Comparison of ENCODE assay signal across 8 cellular contexts in genomic region chr14:88005050-88005481, GRCh38. TPM values are rescaled to one million over a fixed set of nuclear protein-coding genes. Genes with fewer than 3 reads are reported as not detected.
DNase-seq lines count a peak whose midpoint lies in the region; ATAC-seq, FAIRE-seq and TF ChIP-seq lines count a peak whose summit lies in the region.

GPR65 (plus strand) TSS chr14:88005135; CDS start chr14:88010848, 5,713 bp downstream.

- intact Hi-C loops in naive thymus-derived CD4-positive, alpha-beta T cell (cut with micrococcal nuclease): loop anchor here (5.0 to 10.0 kb wide), 7 partner anchors 37 to 1430 kb away; partner anchors contain the start of genes ZC3H14 (in 2 of the 2), EML5 (in 1 of the 2) and SPATA7 (in 1 of the 2)
- intact Hi-C loops in tibial artery (cut with DNase I; ENCODE audit: low total_unique reads): no loop called here

- H4K20me1 ChIP-seq in DOHH2 (ENCODE audit: control insufficient read depth, insufficient read depth, low read depth, low read length): no peaks in the 10 kb centered on the region

- H3K9me3 ChIP-seq in DOHH2 (ENCODE audit: control insufficient read depth, insufficient read depth, low read length) (no peaks in the 10 kb centered on the region), tibial artery (no peaks in the 10 kb centered on the region)
- no peaks in the 10 kb centered on the region for H3K9me3 ChIP-seq in naive thymus-derived CD4-positive, alpha-beta T cell (ENCODE audit: control insufficient read depth in 2 of 3, low read length in 3 of 3)

- H3F3A ChIP-seq in DOHH2 (ENCODE audit: control insufficient read depth, insufficient read depth): peaks cover 12% of the 10 kb centered on the region; the same call in 1 of the 2 replicates

- no peaks in the 10 kb centered on the region for H3K27me3 ChIP-seq in DOHH2 (ENCODE audit: control insufficient read depth, low read length)
- H3K27me3 ChIP-seq in naive thymus-derived CD4-positive, alpha-beta T cell (ENCODE audit: control insufficient read depth in 2 of 2, insufficient read depth in 2 of 2, low read length in 2 of 2): no peaks in the 10 kb centered on the region
- no peaks in the 10 kb centered on the region for H3K27me3 ChIP-seq in tibial artery
- no peaks in the 10 kb centered on the region for H3K27me3 ChIP-seq in H7 (ENCODE audit: control insufficient read depth, insufficient read depth, low read length)

- H3K4me2 ChIP-seq in DOHH2 (ENCODE audit: low read length): peak within 1 kb of the TSS; percentile 74

- H3K9me3 Mint-ChIP-seq in activated CD4-positive, alpha-beta T cell treated with anti-CD3 and anti-CD28 coated beads, Interleukin-2, amount 10 ng/mL, durations not matched to agents 7 days and 5 days: peaks cover 3% of the 10 kb centered on the region
- H3K9me3 Mint-ChIP-seq in naive thymus-derived CD4-positive, alpha-beta T cell: peaks cover 0 to 2% (median 0%) of the 10 kb centered on the region in 11 donors

- CTCF ChIA-PET in activated CD4-positive, alpha-beta T cell treated with anti-CD3 and anti-CD28 coated beads, Interleukin-2, amount 10 ng/mL, durations not matched to agents 7 days and 5 days (lab: Charles Lee): interaction anchor here (0.7 to 2.4 kb wide), 4 partner anchors 9 to 12 kb away, joined by 3 to 15 read pairs (median 4); partner anchors contain the start of gene GALC
- CTCF ChIA-PET in naive thymus-derived CD4-positive, alpha-beta T cell (lab: Charles Lee): interaction anchor here (3.7 kb wide), 1 partner anchor 10 kb away, joined by 19 read pairs; no protein-coding TSS in a partner anchor

- peak within 1 kb of the TSS; percentile 66 for H3K27ac ChIP-seq in DOHH2 (ENCODE audit: low read depth, low read length)
- peak within 1 kb of the TSS; percentile 81 for H3K27ac ChIP-seq in naive thymus-derived CD4-positive, alpha-beta T cell (ENCODE audit: low read depth, low read length)
- H3K27ac ChIP-seq in tibial artery: no peak within 1 kb of the TSS

- ATAC-seq in GM19351 (IDR thresholded peaks at IDR 0.05; ENCODE audit: unreplicated experiment) (peak; percentile 64), HG03354 (IDR thresholded peaks at IDR 0.05; ENCODE audit: poor library complexity, severe bottlenecking, unreplicated experiment) (peak; percentile 81)
- ATAC-seq in naive thymus-derived CD4-positive, alpha-beta T cell: peak; percentile 75

- peak within 1 kb of the TSS; percentile 90 for H3K4me3 Mint-ChIP-seq in activated CD4-positive, alpha-beta T cell treated with anti-CD3 and anti-CD28 coated beads, Interleukin-2, amount 10 ng/mL, durations not matched to agents 7 days and 5 days
- peak within 1 kb of the TSS; percentile 80 to 96 (median 90) for H3K4me3 Mint-ChIP-seq in naive thymus-derived CD4-positive, alpha-beta T cell

- H3K4me1 ChIP-seq in DOHH2 (ENCODE audit: control insufficient read depth, low read length) (peaks cover 51% of the 10 kb centered on the region), tibial artery (no peaks in the 10 kb centered on the region)
- peaks cover 17 to 27% of the 10 kb centered on the region in 2 donors for H3K4me1 ChIP-seq in naive thymus-derived CD4-positive, alpha-beta T cell (ENCODE audit: control insufficient read depth in 2 of 2, insufficient read depth in 2 of 2, low read length in 2 of 2)

- DNase-seq in activated CD4-positive, alpha-beta T cell treated with anti-CD3 and anti-CD28 coated beads, Interleukin-2, amount 10 ng/mL, durations not matched to agents 7 days and 5 days: peak; percentile 66
- peak in 7 of 9 donors; percentile 59 to 79 (median 70) for DNase-seq in naive thymus-derived CD4-positive, alpha-beta T cell
- DNase-seq in RCC 7860 (ENCODE audit: low spot score): no peak
- no peak for DNase-seq in tibial artery
- DNase-seq in H7: no peak

- H3K4me1 Mint-ChIP-seq in activated CD4-positive, alpha-beta T cell treated with anti-CD3 and anti-CD28 coated beads, Interleukin-2, amount 10 ng/mL, durations not matched to agents 7 days and 5 days: peaks cover 61% of the 10 kb centered on the region
- peaks cover 45 to 76% (median 61%) of the 10 kb centered on the region in 7 donors for H3K4me1 Mint-ChIP-seq in naive thymus-derived CD4-positive, alpha-beta T cell

- H3K27me3 Mint-ChIP-seq in activated CD4-positive, alpha-beta T cell treated with anti-CD3 and anti-CD28 coated beads, Interleukin-2, amount 10 ng/mL, durations not matched to agents 7 days and 5 days: no peaks in the 10 kb centered on the region
- H3K27me3 Mint-ChIP-seq in naive thymus-derived CD4-positive, alpha-beta T cell: no peaks in the 10 kb centered on the region

- H3K4me3 ChIP-seq in DOHH2 (ENCODE audit: low read length) (peak within 1 kb of the TSS; percentile 73), tibial artery (peak within 1 kb of the TSS in 1 of 2 donors; percentile 10), H7 (ENCODE audit: insufficient read depth, low read depth, low read length) (no peak within 1 kb of the TSS)
- peak within 1 kb of the TSS; percentile 66 for H3K4me3 ChIP-seq in naive thymus-derived CD4-positive, alpha-beta T cell (ENCODE audit: low read length)

- H3K27ac Mint-ChIP-seq in activated CD4-positive, alpha-beta T cell treated with anti-CD3 and anti-CD28 coated beads, Interleukin-2, amount 10 ng/mL, durations not matched to agents 7 days and 5 days: peak within 1 kb of the TSS; percentile 97
- peak within 1 kb of the TSS; percentile 90 to 98 (median 96) for H3K27ac Mint-ChIP-seq in naive thymus-derived CD4-positive, alpha-beta T cell

- H3K9me2 ChIP-seq in DOHH2 (replicated peaks; ENCODE audit: control insufficient read depth, low read length): no peaks in the 10 kb centered on the region

- FAIRE-seq in RCC 7860 (lab: Jason Lieb, UNC): no peak

- peaks cover 44% of the 10 kb centered on the region for H3K79me2 ChIP-seq in DOHH2 (ENCODE audit: control insufficient read depth, low read length)

- H3K36me3 ChIP-seq in DOHH2 (ENCODE audit: control insufficient read depth, low read length) (peaks cover 3% of the 10 kb centered on the region; the same call in 1 of the 2 replicates), tibial artery (no peaks in the 10 kb centered on the region), H7 (replicated peaks; ENCODE audit: control insufficient read depth, insufficient read depth, low read length) (no peaks in the 10 kb centered on the region)
- H3K36me3 ChIP-seq in naive thymus-derived CD4-positive, alpha-beta T cell (ENCODE audit: control insufficient read depth in 2 of 3, insufficient read depth in 3 of 3, low read length in 3 of 3): no peaks in the 10 kb centered on the region

- peaks cover 46% of the 10 kb centered on the region for H3K36me3 Mint-ChIP-seq in activated CD4-positive, alpha-beta T cell treated with anti-CD3 and anti-CD28 coated beads, Interleukin-2, amount 10 ng/mL, durations not matched to agents 7 days and 5 days (ENCODE audit: low read depth)
- H3K36me3 Mint-ChIP-seq in naive thymus-derived CD4-positive, alpha-beta T cell: peaks cover 0 to 34% (median 0%) of the 10 kb centered on the region in 5 donors

- TF ChIP-seq CTCF in DOHH2 (IDR thresholded peaks at IDR 0.05; ENCODE audit: low read depth, low read length, poor library complexity, severe bottlenecking) (no peak), tibial artery (IDR thresholded peaks at IDR 0.05) (no peak)

- POLR2A ChIA-PET in activated CD4-positive, alpha-beta T cell treated with anti-CD3 and anti-CD28 coated beads, Interleukin-2, amount 10 ng/mL, durations not matched to agents 7 days and 5 days (lab: Charles Lee): interaction anchor here (2.4 kb wide), 1 partner anchor 12 kb away, joined by 9 read pairs; the partner anchor contains the start of gene GALC
- POLR2A ChIA-PET in naive thymus-derived CD4-positive, alpha-beta T cell (lab: Charles Lee): interaction anchor here (0.6 to 6.2 kb wide), 6 partner anchors 10 to 124 kb away, joined by 3 to 122 read pairs (median 12); partner anchors contain the start of gene GALC

RNA-seq across cellular contexts. Expression of gene GPR65, which starts in this region (rescaled TPM):
- total RNA-seq in activated CD4-positive, alpha-beta T cell treated with anti-CD3 and anti-CD28 coated beads, Interleukin-2, amount 10 ng/mL, durations not matched to agents 7 days and 5 days: 10 to 100 TPM; 17.9 to 21.0 TPM
- 10 to 100 TPM in 2 of 5 experiments, 1 to 10 TPM in 3; 9.0 to 18.6 (median 10.0) TPM for total RNA-seq in naive thymus-derived CD4-positive, alpha-beta T cell
- polyA plus RNA-seq in naive thymus-derived CD4-positive, alpha-beta T cell: 10 to 100 TPM in 1 of 2 donors, 1 to 10 TPM in 1; 7.6 to 10.9 TPM
- not detected in 2 replicates for total RNA-seq in H7 (2014; rRNA removed; shearing (Covaris generic))

Comparison
In these comparisons a context has a peak if more than half of its experiments do, and no peak if none do; other contexts are left out.
1. H3K27ac ChIP-seq: peak in DOHH2 (single experiment) and naive thymus-derived CD4-positive, alpha-beta T cell (single experiment); none in tibial artery (0 of 2).
2. DNase-seq: peak in activated CD4-positive, alpha-beta T cell treated with anti-CD3 and anti-CD28 coated beads, Interleukin-2, amount 10 ng/mL, durations not matched to agents 7 days and 5 days (single experiment) and naive thymus-derived CD4-positive, alpha-beta T cell (7 of 9); none in RCC 7860 (single experiment), tibial artery (0 of 2) and H7 (single experiment).
3. Peak in every context shown above with its lines, with median percentiles within 50 percentile points of each other: ATAC-seq.